In the genomic region with DNA sequence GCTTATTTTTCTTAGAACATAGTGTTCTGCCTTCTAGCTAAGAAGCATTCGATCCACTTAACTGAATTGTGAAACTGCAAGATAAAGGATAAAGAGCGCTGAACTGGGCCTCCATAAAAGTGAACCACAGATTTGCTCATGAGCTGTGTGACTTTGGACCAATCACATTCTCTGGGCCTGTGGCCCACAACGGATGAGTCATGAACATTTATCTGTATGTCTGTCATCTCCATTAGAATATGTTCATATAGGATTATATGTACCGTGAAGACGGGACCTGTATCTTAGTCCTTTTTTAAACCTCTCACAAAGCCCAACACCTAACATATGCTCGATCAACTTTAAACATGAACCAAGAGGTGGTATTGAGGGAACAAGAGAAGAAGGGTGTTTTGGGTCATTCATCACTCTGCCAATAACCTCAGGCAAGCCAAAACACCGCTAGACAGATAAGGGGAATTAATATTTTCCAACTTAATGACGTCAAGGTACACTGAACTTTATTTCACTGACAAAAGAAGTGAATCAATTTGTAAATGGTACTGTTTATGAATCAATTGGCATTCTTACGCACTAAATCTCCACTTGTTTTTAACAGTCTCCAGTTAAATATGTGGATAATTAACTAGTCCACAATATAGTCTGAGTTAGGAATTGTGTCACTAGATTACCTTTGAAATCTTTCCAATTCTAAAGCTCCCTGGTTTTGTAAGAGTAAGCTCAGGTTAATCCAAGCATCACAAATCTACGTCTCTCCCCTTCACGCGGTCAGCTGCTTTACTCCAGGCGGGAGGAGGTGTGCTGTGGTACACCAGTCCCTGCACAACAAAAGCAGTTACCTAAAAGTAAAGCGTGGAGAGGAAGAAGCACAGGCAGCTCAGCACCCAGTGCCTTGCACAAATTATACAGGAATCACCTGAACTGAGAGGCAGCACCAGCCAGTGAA, we compare ENCODE assay signal across 1 cellular context.
TF ChIP-seq lines count a peak whose summit lies in the region.

No MANE protein-coding gene starts in this region.

TF ChIP-seq in H1, 55 proteins besides CTCF, POLR2A, EP300 and RAD21:
- TF ChIP-seq EZH2 (IDR thresholded peaks at IDR 0.05; ENCODE audit: low read depth, low read length, severe bottlenecking), result no peak
- no peak for TF ChIP-seq CREB1 (IDR thresholded peaks at IDR 0.05)
